ENCODE assay signal across 2 cellular contexts in genomic region chr19:29212614-29213573, GRCh38.
TF ChIP-seq lines count a peak whose summit lies in the region.

TSS of gene UQCRFS1 (minus strand) at chr19:29213151. CDS start at chr19:29213118, 33 bp downstream.

TF ChIP-seq in IMR-90, 13 proteins besides CTCF, POLR2A, EP300 and RAD21:
- TF ChIP-seq CEBPB (IDR thresholded peaks at IDR 0.05; ENCODE audit: low read depth, low read length) (0 out of 2 replicates have a peak, but pooled peaks have one; percentile 10), MAZ (IDR thresholded peaks at IDR 0.05; ENCODE audit: borderline replicate concordance, low read depth, low read length) (peak; percentile 94), BHLHE40 (IDR thresholded peaks at IDR 0.05; ENCODE audit: low read depth, low read length) (no peak; the same call in 1 of the 2 replicates), MXI1 (IDR thresholded peaks at IDR 0.05; ENCODE audit: borderline replicate concordance, low read depth, low read length) (peak; percentile 26; the same call in 1 of the 2 replicates), FOS (IDR thresholded peaks at IDR 0.05; ENCODE audit: low read depth, low read length) (no peak)
- TF ChIP-seq, protein P1, sequence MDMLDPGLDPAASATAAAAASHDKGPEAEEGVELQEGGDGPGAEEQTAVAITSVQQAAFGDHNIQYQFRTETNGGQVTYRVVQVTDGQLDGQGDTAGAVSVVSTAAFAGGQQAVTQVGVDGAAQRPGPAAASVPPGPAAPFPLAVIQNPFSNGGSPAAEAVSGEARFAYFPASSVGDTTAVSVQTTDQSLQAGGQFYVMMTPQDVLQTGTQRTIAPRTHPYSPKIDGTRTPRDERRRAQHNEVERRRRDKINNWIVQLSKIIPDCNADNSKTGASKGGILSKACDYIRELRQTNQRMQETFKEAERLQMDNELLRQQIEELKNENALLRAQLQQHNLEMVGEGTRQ (IDR thresholded peaks at IDR 0.05; ENCODE audit: low read depth, low read length) = peak; percentile 74

TF ChIP-seq in endothelial cell of umbilical vein, 7 proteins besides CTCF, POLR2A, EP300 and RAD21:
- peak; percentile 49 for TF ChIP-seq POLR2AphosphoS5 (IDR thresholded peaks at IDR 0.05; ENCODE audit: insufficient read depth, low read depth, low read length)
- no peak for TF ChIP-seq EZH2 (IDR thresholded peaks at IDR 0.05; ENCODE audit: borderline replicate concordance, low read depth, low read length, severe bottlenecking)
- TF ChIP-seq, protein P2, sequence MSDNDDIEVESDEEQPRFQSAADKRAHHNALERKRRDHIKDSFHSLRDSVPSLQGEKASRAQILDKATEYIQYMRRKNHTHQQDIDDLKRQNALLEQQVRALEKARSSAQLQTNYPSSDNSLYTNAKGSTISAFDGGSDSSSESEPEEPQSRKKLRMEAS (IDR thresholded peaks at IDR 0.05; ENCODE audit: insufficient read depth, insufficient read length) = peak; percentile 8
- no peak for TF ChIP-seq JUN (IDR thresholded peaks at IDR 0.05; ENCODE audit: borderline replicate concordance, insufficient read depth, insufficient read length, low read depth)
